ENCODE assay signal across 1 cellular context in genomic region chr5:147169399-147169798, GRCh38.
A peak's percentile ranks its signal among the peaks of the same experiment; 100 is the strongest.
TF ChIP-seq lines count a peak whose summit lies in the region.

No MANE protein-coding gene starts in this region.

TF ChIP-seq in HepG2, 621 proteins besides CTCF, POLR2A, EP300 and RAD21 (continued from another document):
- TF ChIP-seq SKIL (CRISPR knock-in tag; IDR thresholded peaks at IDR 0.05; ENCODE audit: borderline replicate concordance) (no peak), AKNA (CRISPR knock-in tag; IDR thresholded peaks at IDR 0.05; ENCODE audit: borderline replicate concordance) (no peak), NFE2L2 (IDR thresholded peaks at IDR 0.05; ENCODE audit: low read length) (peak; percentile 50; the same call in 1 of the 2 replicates)
TF ChIP-seq in HepG2: peak in this region for 21.
